Comparison of ENCODE assay signal across 10 cellular contexts in genomic region chr12:96989916-96990315, GRCh38.
DNase-seq lines count a peak whose midpoint lies in the region; ATAC-seq and TF ChIP-seq lines count a peak whose summit lies in the region.
"Had no signal": no experiment of that assay in that cellular context is flagged by ENCODE, and none has a peak within 500 bp of the region (broad histone marks: within the 10 kb centered on the region; RNA-seq: fewer than 3 reads in every experiment).

No MANE protein-coding gene starts in this region.

- in situ Hi-C loops in G401 (cut with HindIII; ENCODE audit: low sequenced_read_pairs) = no loop called here

- DNase-seq in A172 (ENCODE audit: low spot score) = peak; percentile 15
- DNase-seq in NCI-H526 treated with DMSO at 0.1 percent for 48 hours (lab: John Stamatoyannopoulos, UW) = peak; percentile 8
- DNase-seq in epithelial cell of esophagus (ENCODE audit: low read depth) = peak; percentile 66
- no peak for DNase-seq in G401 (ENCODE audit: low spot score)
- DNase-seq in dedifferentiated amniotic fluid mesenchymal stem cell (ENCODE audit: extremely low spot score) = no peak
- no peak for DNase-seq in cerebellum (ENCODE audit: low spot score)
- DNase-seq: ovary; stimulated activated naive CD8-positive, alpha-beta T cell treated with anti-CD3 and anti-CD28 coated beads, Interleukin-15, Interleukin-2, amounts not matched to agents 100 U/mL and 50 U/mL, for 24 hours had no signal

- TF ChIP-seq CTCF in GM12872 (IDR thresholded peaks at IDR 0.05; ENCODE audit: insufficient read depth, low read depth, low read length) = peak; percentile 40; the same call in 2 of the 3 replicates
- TF ChIP-seq CTCF in epithelial cell of esophagus (IDR thresholded peaks at IDR 0.05; ENCODE audit: insufficient read depth, low read depth, low read length, missing control alignments) = peak; percentile 67

- no peak for ATAC-seq in HG02852 (IDR thresholded peaks at IDR 0.05; ENCODE audit: unreplicated experiment)
- ATAC-seq: stimulated activated naive CD8-positive, alpha-beta T cell treated with anti-CD3 and anti-CD28 coated beads, Interleukin-15, Interleukin-2, amounts not matched to agents 100 U/mL and 50 U/mL, for 24 hours had no signal

- no peak overlapping the region for H3K4me3 ChIP-seq in epithelial cell of esophagus (ENCODE audit: low read length)
- H3K4me3 ChIP-seq: ovary had no signal

Comparison
In these comparisons a context has a peak if more than half of its experiments do, and no peak if none do; other contexts are left out.
1. DNase-seq: peak in A172 (single experiment), NCI-H526 treated with DMSO at 0.1 percent for 48 hours (single experiment) and epithelial cell of esophagus (single experiment); none in G401 (single experiment), dedifferentiated amniotic fluid mesenchymal stem cell (single experiment) and cerebellum (single experiment).